1 cellular context compared by ENCODE assay signal in genomic region chr1:228085287-228085926, GRCh38.
A peak's percentile ranks its signal among the peaks of the same experiment; 100 is the strongest.
TF ChIP-seq lines count a peak whose summit lies in the region.

No MANE protein-coding gene starts in this region.

TF ChIP-seq in K562, 482 proteins besides CTCF, POLR2A, EP300 and RAD21 (continued from another document and continues in another):
- TF ChIP-seq EWSR1 (IDR thresholded peaks at IDR 0.05; ENCODE audit: borderline replicate concordance, low read depth, partially characterized antibody) = no peak
- peak; percentile 40; the same call in 1 of the 2 replicates for TF ChIP-seq HDAC2 (IDR thresholded peaks at IDR 0.05)
- TF ChIP-seq GABPB2 (CRISPR knock-in tag; conservative IDR thresholded peaks at IDR 0.05) = no peak
- peak; percentile 62 for TF ChIP-seq DPF2 (IDR thresholded peaks at IDR 0.05)
- TF ChIP-seq ZNF449 (CRISPR knock-in tag; IDR thresholded peaks at IDR 0.05) = no peak
- no peak for TF ChIP-seq ZNF511 (CRISPR knock-in tag; IDR thresholded peaks at IDR 0.05)
- TF ChIP-seq ZNF384 (IDR thresholded peaks at IDR 0.05; ENCODE audit: low read depth, low read length) = no peak
- no peak for TF ChIP-seq ZFX (CRISPR knock-in tag; IDR thresholded peaks at IDR 0.05)
- TF ChIP-seq CBX3 (IDR thresholded peaks at IDR 0.05; ENCODE audit: borderline replicate concordance in 1 of 2, low read length in 2 of 2) = no peak
- peak; percentile 43; the same call in 1 of the 2 replicates for TF ChIP-seq TRIM28 (IDR thresholded peaks at IDR 0.05)
- no peak for TF ChIP-seq ZC3H11A (IDR thresholded peaks at IDR 0.05; ENCODE audit: low read depth, low read length)
- no peak for TF ChIP-seq MCM5 (IDR thresholded peaks at IDR 0.05; ENCODE audit: low read depth)
- TF ChIP-seq ZNF124 (CRISPR knock-in tag; IDR thresholded peaks at IDR 0.05) = no peak
- TF ChIP-seq SUPT5H (IDR thresholded peaks at IDR 0.05) = no peak
- no peak for TF ChIP-seq SIN3B (IDR thresholded peaks at IDR 0.05; ENCODE audit: low read depth)
- TF ChIP-seq MEF2A (IDR thresholded peaks at IDR 0.05; ENCODE audit: control insufficient read depth, low read depth, low read length) = no peak
- TF ChIP-seq TAF9B (IDR thresholded peaks at IDR 0.05; ENCODE audit: partially characterized antibody) = no peak
- no peak for TF ChIP-seq ZNF395 (CRISPR knock-in tag; IDR thresholded peaks at IDR 0.05)
- peak; percentile 64 for TF ChIP-seq PBX2 (CRISPR knock-in tag; IDR thresholded peaks at IDR 0.05; ENCODE audit: low read depth)
- TF ChIP-seq PBX2 (tag; conservative IDR thresholded peaks at IDR 0.05; ENCODE audit: low read depth) = peak; percentile 79
- 0 out of 2 replicates have a peak, but pooled peaks have one; percentile 27 for TF ChIP-seq ETV5 (CRISPR knock-in tag; IDR thresholded peaks at IDR 0.05; ENCODE audit: low read depth)
- peak; percentile 65 for TF ChIP-seq POLR2AphosphoS5 (IDR thresholded peaks at IDR 0.05; ENCODE audit: control insufficient read depth, insufficient read depth, low read depth, low read length)
- TF ChIP-seq NCOR1 (IDR thresholded peaks at IDR 0.05) = peak; percentile 80
- TF ChIP-seq CXXC5 (CRISPR knock-in tag; IDR thresholded peaks at IDR 0.05) = peak; percentile 28; the same call in 1 of the 2 replicates
- no peak for TF ChIP-seq RFX5 (IDR thresholded peaks at IDR 0.05; ENCODE audit: low read depth, low read length)
- no peak for TF ChIP-seq ZNF24 (IDR thresholded peaks at IDR 0.05)
- 0 out of 2 replicates have a peak, but pooled peaks have one; percentile 35 for TF ChIP-seq HOMEZ (CRISPR knock-in tag; IDR thresholded peaks at IDR 0.05)
- peak; percentile 47; the same call in 1 of the 2 replicates for TF ChIP-seq NFIC (IDR thresholded peaks at IDR 0.05)
- TF ChIP-seq ELK1 (CRISPR knock-in tag; IDR thresholded peaks at IDR 0.05) = no peak
- TF ChIP-seq SNRNP70 (optimal IDR thresholded peaks at IDR 0.05; ENCODE audit: low read depth, low read length) = no peak
- 0 out of 2 replicates have a peak, but pooled peaks have one; percentile 28 for TF ChIP-seq ZBTB7A (IDR thresholded peaks at IDR 0.05; ENCODE audit: borderline replicate concordance, control insufficient read depth, low read depth, low read length)
- no peak for TF ChIP-seq ZKSCAN3 (CRISPR knock-in tag; IDR thresholded peaks at IDR 0.05)
- no peak for TF ChIP-seq ZNF655 (CRISPR knock-in tag; IDR thresholded peaks at IDR 0.05)
- no peak for TF ChIP-seq SRSF9 (IDR thresholded peaks at IDR 0.05; ENCODE audit: borderline replicate concordance, low read depth, low read length)
- TF ChIP-seq POLR3G (IDR thresholded peaks at IDR 0.05; ENCODE audit: extremely low read depth, insufficient read length, insufficient replicate concordance) = no peak
- TF ChIP-seq CSDE1 (IDR thresholded peaks at IDR 0.05) = no peak
- TF ChIP-seq ZNF609 (CRISPR knock-in tag; IDR thresholded peaks at IDR 0.05; ENCODE audit: borderline replicate concordance) = no peak
- no peak for TF ChIP-seq RNF219 (CRISPR knock-in tag; IDR thresholded peaks at IDR 0.05)
- TF ChIP-seq PCBP1 (IDR thresholded peaks at IDR 0.05; ENCODE audit: low read depth, low read length, poor library complexity, severe bottlenecking) = no peak
- TF ChIP-seq TEAD1 (CRISPR knock-in tag; IDR thresholded peaks at IDR 0.05) = peak; percentile 18 to 42; a peak in 2 of 4 replicates
- peak; percentile 79 for TF ChIP-seq ARID1B (IDR thresholded peaks at IDR 0.05)
- no peak for TF ChIP-seq ZNF224 (CRISPR knock-in tag; IDR thresholded peaks at IDR 0.05)
- 0 out of 2 replicates have a peak, but pooled peaks have one; percentile 17 for TF ChIP-seq THRB (CRISPR knock-in tag; conservative IDR thresholded peaks at IDR 0.05)
- TF ChIP-seq BCL6 (CRISPR knock-in tag; IDR thresholded peaks at IDR 0.05) = no peak
- peak; percentile 54; the same call in 1 of the 2 replicates for TF ChIP-seq FOXP1 (CRISPR knock-in tag; IDR thresholded peaks at IDR 0.05)
- TF ChIP-seq ZNF695 (CRISPR knock-in tag; IDR thresholded peaks at IDR 0.05) = no peak
- TF ChIP-seq TBL1XR1 (IDR thresholded peaks at IDR 0.05; ENCODE audit: low read length in 2 of 2) = 0 out of 4 replicates have a peak, but pooled peaks of 1 of the 2 experiments have one; percentile 20
- no peak for TF ChIP-seq ATF1 (CRISPR knock-in tag; IDR thresholded peaks at IDR 0.05)
- TF ChIP-seq ATF1 (tag; IDR thresholded peaks at IDR 0.05) = no peak
